ENCODE assay signal across 13 cellular contexts in the genomic region with DNA sequence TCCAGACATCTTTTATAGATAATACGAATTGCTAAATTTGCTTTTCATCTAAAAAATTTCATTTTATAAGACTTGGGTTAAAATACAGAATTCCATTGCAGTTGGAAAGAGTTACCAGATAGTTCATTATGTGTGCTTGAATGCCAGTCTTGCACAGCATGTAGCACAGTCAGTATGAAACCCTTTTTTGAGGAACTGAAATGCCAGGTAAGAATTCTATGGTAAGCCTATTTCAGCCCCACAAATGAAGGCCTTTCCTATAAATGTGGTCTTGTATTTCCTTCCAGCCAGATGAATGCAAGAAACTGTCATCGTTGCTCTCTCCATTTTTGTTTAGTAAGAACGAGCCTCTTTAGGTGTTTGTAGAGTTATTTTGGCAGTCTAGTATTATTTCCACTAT.
DNase-seq lines count a peak whose midpoint lies in the region; ATAC-seq and TF ChIP-seq lines count a peak whose summit lies in the region.
"Had no signal": no experiment of that assay in that cellular context is flagged by ENCODE, and none has a peak within 500 bp of the region (broad histone marks: within the 10 kb centered on the region; RNA-seq: fewer than 3 reads in every experiment).

No MANE protein-coding gene starts in this region.

- DNase-seq in GM10266 (ENCODE audit: extremely low spot score) (peak; percentile 32), MG63 (no peak), HEK293T (ENCODE audit: extremely low spot score) (no peak)
- DNase-seq in activated T-cell treated with anti-CD3 and anti-CD28 coated beads, Interleukin-2, amount 50 U/mL, for 1 hour = no peak
- DNase-seq in stimulated activated naive CD8-positive, alpha-beta T cell treated with anti-CD3 and anti-CD28 coated beads, Interleukin-15, amount 100 ng/mL, for 72 hours = no peak
- DNase-seq: activated CD4-positive, CD25-positive, alpha-beta regulatory T cell; activated naive CD4-positive, alpha-beta T cell treated with Interleukin-2 at 50 U/mL for 16 hours; cortex of kidney; EL; NCI-H1436 treated with DMSO at 0.1 percent for 48 hours had no signal

- H3K27ac Mint-ChIP-seq in stimulated activated naive CD8-positive, alpha-beta T cell treated with anti-CD3 and anti-CD28 coated beads, Interleukin-15, amount 100 ng/mL, for 72 hours = no peak overlapping the region

- POLR2A ChIA-PET in HEK293T (lab: Yijun Ruan, JAX) = no interaction called here

- no peaks in the 10 kb centered on the region for H3K9me3 ChIP-seq in MG63

- H3K4me1 Mint-ChIP-seq in stimulated activated naive CD8-positive, alpha-beta T cell treated with anti-CD3 and anti-CD28 coated beads, Interleukin-15, amount 100 ng/mL, for 72 hours = no peaks in the 10 kb centered on the region

- H3K36me3 ChIP-seq in MG63 = peaks cover 53% of the 10 kb centered on the region

- H3K4me3 Mint-ChIP-seq in stimulated activated naive CD8-positive, alpha-beta T cell treated with anti-CD3 and anti-CD28 coated beads, Interleukin-15, amount 100 ng/mL, for 72 hours = no peak overlapping the region

- no peak for TF ChIP-seq CTCF in GM10266 (IDR thresholded peaks at IDR 0.05; ENCODE audit: control insufficient read depth, insufficient read depth, low read depth, missing control alignments)

- ATAC-seq in GM19351 (IDR thresholded peaks at IDR 0.05; ENCODE audit: unreplicated experiment) = peak; percentile 99
- peak; percentile 93 for ATAC-seq in HG02763 (IDR thresholded peaks at IDR 0.05; ENCODE audit: unreplicated experiment)
- peak; percentile 99 for ATAC-seq in HG03469 (IDR thresholded peaks at IDR 0.05; ENCODE audit: unreplicated experiment)
- ATAC-seq in stimulated activated naive CD8-positive, alpha-beta T cell treated with anti-CD3 and anti-CD28 coated beads, Interleukin-15, amount 100 ng/mL, for 72 hours = no peak

- no peaks in the 10 kb centered on the region for H3K9me3 Mint-ChIP-seq in stimulated activated naive CD8-positive, alpha-beta T cell treated with anti-CD3 and anti-CD28 coated beads, Interleukin-15, amount 100 ng/mL, for 72 hours

- H3K27me3 ChIP-seq in MG63 = no peaks in the 10 kb centered on the region

- H3K4me3 ChIP-seq in MG63 = no peak overlapping the region

- H3K27me3 Mint-ChIP-seq in stimulated activated naive CD8-positive, alpha-beta T cell treated with anti-CD3 and anti-CD28 coated beads, Interleukin-15, amount 100 ng/mL, for 72 hours = no peaks in the 10 kb centered on the region

- CTCF ChIA-PET in HEK293T (lab: Yijun Ruan, JAX) = no interaction called here

TF ChIP-seq in HEK293T, 16 proteins besides CTCF, POLR2A, EP300 and RAD21:
- TF ChIP-seq FOXK2 (IDR thresholded peaks at IDR 0.05) (no peak), SUZ12 (IDR thresholded peaks at IDR 0.05) (no peak), LEF1 (IDR thresholded peaks at IDR 0.05; ENCODE audit: borderline replicate concordance) (no peak), FOXA1 (IDR thresholded peaks at IDR 0.05) (no peak), HDGF (IDR thresholded peaks at IDR 0.05; ENCODE audit: borderline replicate concordance) (no peak), ZNF384 (IDR thresholded peaks at IDR 0.05) (no peak), BHLHE40 (IDR thresholded peaks at IDR 0.05; ENCODE audit: borderline replicate concordance) (no peak), L3MBTL2 (conservative IDR thresholded peaks at IDR 0.05) (no peak), NFRKB (IDR thresholded peaks at IDR 0.05) (no peak), CTBP1 (IDR thresholded peaks at IDR 0.05; ENCODE audit: borderline replicate concordance) (no peak), TARDBP (IDR thresholded peaks at IDR 0.05) (no peak), FOXM1 (IDR thresholded peaks at IDR 0.05; ENCODE audit: borderline replicate concordance) (no peak), ARNT (IDR thresholded peaks at IDR 0.05) (no peak), SP1 (IDR thresholded peaks at IDR 0.05) (no peak), ELF4 (IDR thresholded peaks at IDR 0.05) (no peak)
- TF ChIP-seq, protein P1, sequence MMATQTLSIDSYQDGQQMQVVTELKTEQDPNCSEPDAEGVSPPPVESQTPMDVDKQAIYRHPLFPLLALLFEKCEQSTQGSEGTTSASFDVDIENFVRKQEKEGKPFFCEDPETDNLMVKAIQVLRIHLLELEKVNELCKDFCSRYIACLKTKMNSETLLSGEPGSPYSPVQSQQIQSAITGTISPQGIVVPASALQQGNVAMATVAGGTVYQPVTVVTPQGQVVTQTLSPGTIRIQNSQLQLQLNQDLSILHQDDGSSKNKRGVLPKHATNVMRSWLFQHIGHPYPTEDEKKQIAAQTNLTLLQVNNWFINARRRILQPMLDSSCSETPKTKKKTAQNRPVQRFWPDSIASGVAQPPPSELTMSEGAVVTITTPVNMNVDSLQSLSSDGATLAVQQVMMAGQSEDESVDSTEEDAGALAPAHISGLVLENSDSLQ (IDR thresholded peaks at IDR 0.05) = no peak
TF ChIP-seq in HEK293T: peak in this region for 0.
